ENCODE assay signal across 2 cellular contexts in the genomic region with DNA sequence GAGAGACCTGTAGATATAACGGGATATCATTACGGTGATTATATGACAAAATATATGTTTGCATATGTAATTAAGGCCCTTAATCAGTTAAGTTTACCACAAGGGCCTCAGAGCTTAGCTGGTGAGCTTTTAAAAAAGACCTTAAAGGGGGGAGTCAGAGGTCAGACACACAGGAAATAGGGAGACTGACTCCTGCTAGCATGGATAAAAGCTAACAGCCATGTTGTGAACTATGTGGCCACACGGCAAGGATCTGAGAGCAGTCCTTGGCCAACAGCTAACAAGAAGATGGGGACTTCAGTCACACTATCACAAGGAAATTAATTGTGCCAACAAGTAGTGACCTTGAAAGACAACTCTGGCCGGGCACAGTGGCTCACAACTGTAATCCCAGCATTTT.
TF ChIP-seq lines count a peak whose summit lies in the region.

No MANE protein-coding gene starts in this region.

TF ChIP-seq in A549, 52 proteins besides CTCF, POLR2A, EP300 and RAD21 (continued from another document):
- TF ChIP-seq HOXA7 (CRISPR knock-in tag; IDR thresholded peaks at IDR 0.05) (no peak), CHD4 (IDR thresholded peaks at IDR 0.05; ENCODE audit: borderline replicate concordance) (no peak), MAZ (IDR thresholded peaks at IDR 0.05; ENCODE audit: borderline replicate concordance, low read depth, low read length) (no peak), BCL3 (IDR thresholded peaks at IDR 0.05) (no peak), RCOR1 (IDR thresholded peaks at IDR 0.05; ENCODE audit: low read depth, low read length) (no peak)

TF ChIP-seq in WTC11, 78 proteins besides CTCF, POLR2A, EP300 and RAD21 (continued from another document):
- no peak for TF ChIP-seq CREB1 (CRISPR knock-in tag; IDR thresholded peaks at IDR 0.05)
- TF ChIP-seq ATF2 (CRISPR knock-in tag; IDR thresholded peaks at IDR 0.05; ENCODE audit: borderline replicate concordance, low read depth) = no peak
- no peak for TF ChIP-seq ZNF263 (CRISPR knock-in tag; IDR thresholded peaks at IDR 0.05; ENCODE audit: low read depth)
- TF ChIP-seq ZNF423 (CRISPR knock-in tag; IDR thresholded peaks at IDR 0.05) = no peak
- TF ChIP-seq, protein P1, sequence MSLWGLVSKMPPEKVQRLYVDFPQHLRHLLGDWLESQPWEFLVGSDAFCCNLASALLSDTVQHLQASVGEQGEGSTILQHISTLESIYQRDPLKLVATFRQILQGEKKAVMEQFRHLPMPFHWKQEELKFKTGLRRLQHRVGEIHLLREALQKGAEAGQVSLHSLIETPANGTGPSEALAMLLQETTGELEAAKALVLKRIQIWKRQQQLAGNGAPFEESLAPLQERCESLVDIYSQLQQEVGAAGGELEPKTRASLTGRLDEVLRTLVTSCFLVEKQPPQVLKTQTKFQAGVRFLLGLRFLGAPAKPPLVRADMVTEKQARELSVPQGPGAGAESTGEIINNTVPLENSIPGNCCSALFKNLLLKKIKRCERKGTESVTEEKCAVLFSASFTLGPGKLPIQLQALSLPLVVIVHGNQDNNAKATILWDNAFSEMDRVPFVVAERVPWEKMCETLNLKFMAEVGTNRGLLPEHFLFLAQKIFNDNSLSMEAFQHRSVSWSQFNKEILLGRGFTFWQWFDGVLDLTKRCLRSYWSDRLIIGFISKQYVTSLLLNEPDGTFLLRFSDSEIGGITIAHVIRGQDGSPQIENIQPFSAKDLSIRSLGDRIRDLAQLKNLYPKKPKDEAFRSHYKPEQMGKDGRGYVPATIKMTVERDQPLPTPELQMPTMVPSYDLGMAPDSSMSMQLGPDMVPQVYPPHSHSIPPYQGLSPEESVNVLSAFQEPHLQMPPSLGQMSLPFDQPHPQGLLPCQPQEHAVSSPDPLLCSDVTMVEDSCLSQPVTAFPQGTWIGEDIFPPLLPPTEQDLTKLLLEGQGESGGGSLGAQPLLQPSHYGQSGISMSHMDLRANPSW (CRISPR knock-in tag; conservative IDR thresholded peaks at IDR 0.05; ENCODE audit: low read depth) = no peak
- TF ChIP-seq EMX1 (CRISPR knock-in tag; IDR thresholded peaks at IDR 0.05) = no peak
- TF ChIP-seq FOXP1 (CRISPR knock-in tag; IDR thresholded peaks at IDR 0.05; ENCODE audit: borderline replicate concordance) = no peak
- TF ChIP-seq MXD4 (CRISPR knock-in tag; IDR thresholded peaks at IDR 0.05; ENCODE audit: borderline replicate concordance) = no peak
- TF ChIP-seq HMGA2 (CRISPR knock-in tag; IDR thresholded peaks at IDR 0.05) = no peak
- TF ChIP-seq NFYB (CRISPR knock-in tag; conservative IDR thresholded peaks at IDR 0.05; ENCODE audit: low read depth) = no peak
